Comparison of ENCODE assay signal across 11 cellular contexts in the genomic region with DNA sequence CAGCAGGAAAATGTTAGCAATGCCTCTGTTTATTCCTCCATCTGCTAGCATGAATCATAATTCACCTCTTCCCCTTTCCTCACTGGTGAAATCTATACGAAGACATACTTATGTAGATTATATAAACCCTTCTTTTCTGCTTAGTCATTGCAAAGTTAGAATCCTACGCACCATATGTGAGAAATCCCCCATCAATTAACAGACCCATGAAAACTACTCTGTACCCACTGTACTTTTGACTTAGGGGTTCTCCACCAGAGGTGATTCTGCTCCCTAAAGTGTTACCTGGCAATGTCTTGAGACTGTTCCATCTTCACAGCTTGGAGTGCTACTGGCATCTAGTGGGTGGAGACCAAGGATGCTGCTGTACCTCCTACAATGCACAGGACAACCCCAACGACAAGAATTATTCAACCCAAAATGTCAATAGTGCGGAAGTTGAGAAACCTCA. TPM values are rescaled to one million over a fixed set of nuclear protein-coding genes. Genes with fewer than 3 reads are reported as not detected.
DNase-seq lines count a peak whose midpoint lies in the region; ATAC-seq, FAIRE-seq and TF ChIP-seq lines count a peak whose summit lies in the region.
"Had no signal": no experiment of that assay in that cellular context is flagged by ENCODE, and none has a peak within 500 bp of the region (broad histone marks: within the 10 kb centered on the region; RNA-seq: fewer than 3 reads in every experiment).

No MANE protein-coding gene starts in this region.

- no peaks in the 10 kb centered on the region for H3K27me3 ChIP-seq in H7 (ENCODE audit: control insufficient read depth, insufficient read depth, low read length)
- H3K27me3 ChIP-seq: stomach had no signal

- peak; percentile 36 for TF ChIP-seq CTCF in foreskin fibroblast (IDR thresholded peaks at IDR 0.05; ENCODE audit: low read depth, low read length)

- no peaks in the 10 kb centered on the region for H3K36me3 ChIP-seq in H7 (replicated peaks; ENCODE audit: control insufficient read depth, insufficient read depth, low read length)
- H3K36me3 ChIP-seq: prostate gland, stomach had no signal

- FAIRE-seq in GM12892 (lab: Jason Lieb, UNC), result no peak

- DNase-seq in ACHN, result peak; percentile 29
- peak; percentile 2 for DNase-seq in H7
- peak; percentile 68 for DNase-seq in RPMI7951 (ENCODE audit: low read depth)
- DNase-seq in foreskin fibroblast, result peak; percentile 30 to 58
- DNase-seq in middle frontal gyrus (ENCODE audit: extremely low spot score, low spot score), result no peak
- no peak for DNase-seq in GM12892 (ENCODE audit: insufficient read length)
- no peak for DNase-seq in stimulated activated CD4-positive, alpha-beta T cell treated with anti-CD3 and anti-CD28 coated beads, Interleukin-4, amount 100 ng/mL, for 1 hour
- DNase-seq: activated T-cell treated with anti-CD3 and anti-CD28 coated beads, Interleukin-2, amount 50 U/mL, for 1 hour; stomach had no signal

- in situ Hi-C loops in ACHN (cut with HindIII; ENCODE audit: low pct_ligation_motif_present, low pct_unique_long_range_greater_than_20kb, low sequenced_read_pairs), result no loop called here

- TF ChIP-seq POLR2A in GM12892 (IDR thresholded peaks at IDR 0.05; ENCODE audit: low read depth, low read length), result no peak

- no peak overlapping the region for H3K4me3 ChIP-seq in H7 (ENCODE audit: insufficient read depth, low read depth, low read length)
- H3K4me3 ChIP-seq in foreskin fibroblast (ENCODE audit: low read depth in 1 of 2, low read length in 2 of 2), result no peak overlapping the region
- H3K4me3 ChIP-seq: prostate gland, stomach had no signal

- no peak for ATAC-seq in GM21576 (IDR thresholded peaks at IDR 0.05; ENCODE audit: unreplicated experiment)

RNA-seq across cellular contexts. Expression of gene KCTD3, which starts 49.6 kb away (rescaled TPM):
- 67.9 and 74.8 TPM in 2 replicates for total RNA-seq in H7 (2014; rRNA removed; shearing (Covaris generic))
- total RNA-seq in RPMI7951 (2014; rRNA removed; shearing (Covaris generic)), result 27.2 and 34.4 TPM in 2 replicates
- polyA plus RNA-seq in GM12892 (2012; ENCODE audit: missing spikeins), result 7.2 TPM

Comparison
In these comparisons a context has a peak if more than half of its experiments do, and no peak if none do; other contexts are left out.
1. DNase-seq: peak in ACHN (single experiment), H7 (single experiment), RPMI7951 (single experiment) and foreskin fibroblast (2 of 2); none in middle frontal gyrus (single experiment), GM12892 (single experiment) and stimulated activated CD4-positive, alpha-beta T cell treated with anti-CD3 and anti-CD28 coated beads, Interleukin-4, amount 100 ng/mL, for 1 hour (single experiment).